In genomic region chr3:103712320-103713008, GRCh38 we compare ENCODE assay signal across 16 cellular contexts.
DNase-seq lines count a peak whose midpoint lies in the region; ATAC-seq and TF ChIP-seq lines count a peak whose summit lies in the region.
"Had no signal": no experiment of that assay in that cellular context is flagged by ENCODE, and none has a peak within 500 bp of the region (broad histone marks: within the 10 kb centered on the region; RNA-seq: fewer than 3 reads in every experiment).

No MANE protein-coding gene starts in this region.

- peak overlapping the region; percentile 20; the same call in 1 of the 2 replicates for H3K4me2 ChIP-seq in HCT116 (ENCODE audit: low read length)

- no peaks in the 10 kb centered on the region for H3K27me3 ChIP-seq in HCT116 (ENCODE audit: insufficient read depth, low read length)
- no peaks in the 10 kb centered on the region for H3K27me3 ChIP-seq in RWPE2 (ENCODE audit: insufficient read depth, poor library complexity, severe bottlenecking)
- H3K27me3 ChIP-seq in upper lobe of left lung: no peaks in the 10 kb centered on the region
- H3K27me3 ChIP-seq: MG63, testis had no signal

- TF ChIP-seq RAD21 in HCT116 (IDR thresholded peaks at IDR 0.05; ENCODE audit: low read depth): no peak

- no peaks in the 10 kb centered on the region for H3K79me2 ChIP-seq in HCT116 (ENCODE audit: insufficient read depth, low read length)

- TF ChIP-seq EP300 in upper lobe of left lung (IDR thresholded peaks at IDR 0.05): no peak

- DNase-seq in HCT116 (ENCODE audit: low read depth, low spot score) (peak; percentile 21), RWPE2 (ENCODE audit: low spot score) (no peak), epithelial cell of prostate (ENCODE audit: low read depth, low spot score) (peak; percentile 43), retinal pigment epithelial cell (ENCODE audit: low read depth) (peak; percentile 21), NCI-H82 treated with DMSO at 0.1 percent for 48 hours (lab: John Stamatoyannopoulos, UW; ENCODE audit: unreplicated experiment) (no peak), upper lobe of left lung (no peak)
- no peak for DNase-seq in activated CD4-positive, alpha-beta T cell treated with anti-CD3 and anti-CD28 coated beads for 1 hour
- DNase-seq: activated B cell treated with CpG ODN at 0.5 μM for 24 hours; activated CD8-positive, alpha-beta memory T cell treated with anti-CD3 and anti-CD28 coated beads, Interleukin-2, amount 10 ng/mL, durations not matched to agents 7 days and 5 days; activated naive CD4-positive, alpha-beta T cell treated with anti-CD3 and anti-CD28 coated beads, Interleukin-2, amount 10 ng/mL, durations not matched to agents 7 days and 5 days; C1 segment of cervical spinal cord; HFFc6; MG63; naive B cell; testis had no signal

- TF ChIP-seq POLR2A in HCT116 (IDR thresholded peaks at IDR 0.05; ENCODE audit: borderline replicate concordance, extremely low read depth, insufficient read depth, insufficient read length) (no peak), upper lobe of left lung (IDR thresholded peaks at IDR 0.05) (no peak)

- H3K4me1 ChIP-seq in HCT116 (ENCODE audit: control insufficient read depth in 1 of 2, insufficient read depth in 2 of 2, low read length in 2 of 2) (peaks cover 0 to 12% of the 10 kb centered on the region in 2 experiments; a peak in 2 of 4 replicates), RWPE2 (ENCODE audit: insufficient read depth, poor library complexity, severe bottlenecking) (peaks cover 17% of the 10 kb centered on the region), upper lobe of left lung (no peaks in the 10 kb centered on the region)
- H3K4me1 ChIP-seq: testis had no signal

- H3K36me3 ChIP-seq in HCT116 (ENCODE audit: control insufficient read depth in 1 of 2, insufficient read depth in 2 of 2, low read length in 2 of 2) (no peaks in the 10 kb centered on the region), RWPE2 (ENCODE audit: low read depth) (peaks cover 4% of the 10 kb centered on the region; the same call in 1 of the 2 replicates), upper lobe of left lung (no peaks in the 10 kb centered on the region)
- H3K36me3 ChIP-seq: MG63 had no signal

- ATAC-seq in HCT116 (peak; percentile 47; the same call in 1 of the 2 replicates), RWPE2 (ENCODE audit: low read depth) (peak; percentile 99), HG03097 (IDR thresholded peaks at IDR 0.05; ENCODE audit: low FRiP score, unreplicated experiment) (no peak), upper lobe of left lung (ENCODE audit: low FRiP score in 2 of 2) (no peak)
- ATAC-seq: activated CD8-positive, alpha-beta memory T cell treated with anti-CD3 and anti-CD28 coated beads, Interleukin-2, amount 10 ng/mL, durations not matched to agents 7 days and 5 days had no signal

- intact Hi-C loops in HCT116 (cut with micrococcal nuclease): no loop called here

- H3K9me2 ChIP-seq in HCT116 (ENCODE audit: insufficient read depth): no peaks in the 10 kb centered on the region

- no peak overlapping the region for H3K9ac ChIP-seq in HCT116 (ENCODE audit: low read length)

- no TSS peak for BruUV-seq in HCT116 (replicated peaks; lab: Mats Ljungman, UMichigan)

- H3K4me3 ChIP-seq in HCT116 (replicated peaks in 1 of 2; ENCODE audit: low read depth in 1 of 2, low read length in 2 of 2) (no peak overlapping the region), RWPE2 (ENCODE audit: severe bottlenecking) (no peak overlapping the region), retinal pigment epithelial cell (ENCODE audit: low read length) (no peak overlapping the region), upper lobe of left lung (no peak overlapping the region)
- H3K4me3 ChIP-seq: MG63, testis had no signal

- H4K20me1 ChIP-seq in HCT116 (ENCODE audit: insufficient read depth): no peaks in the 10 kb centered on the region

- POLR2A ChIA-PET in HCT116 (lab: Charles Lee): interaction anchor here (0.7 kb wide), 1 partner anchor 365 kb away, joined by 3 read pairs; no protein-coding TSS in a partner anchor

- CTCF ChIA-PET in HCT116 (lab: Charles Lee): no interaction called here

- TF ChIP-seq CTCF in HCT116 (IDR thresholded peaks at IDR 0.05 in 2 of 3, conservative IDR thresholded peaks at IDR 0.05 in 1 of 3; ENCODE audit: borderline replicate concordance in 1 of 3, insufficient read depth in 1 of 3, low read depth in 2 of 3, low read length in 2 of 3) (no peak), RWPE2 (IDR thresholded peaks at IDR 0.05; ENCODE audit: poor library complexity, severe bottlenecking) (no peak), retinal pigment epithelial cell (conservative IDR thresholded peaks at IDR 0.05; ENCODE audit: low read depth, low read length) (no peak), upper lobe of left lung (IDR thresholded peaks at IDR 0.05) (no peak)

- RAD21 ChIA-PET in HCT116 (lab: Charles Lee; ENCODE audit: low non-redundant PET in 1 of 2, low total read pairs in 2 of 2, uncharacterized antibody in 2 of 2, unreplicated experiment in 2 of 2): no interaction called here

- no peak overlapping the region for H3K27ac ChIP-seq in HCT116 (ENCODE audit: low read depth, low read length)
- H3K27ac ChIP-seq in RWPE2 (ENCODE audit: poor library complexity, severe bottlenecking): peak overlapping the region; percentile 87
- peak overlapping the region; percentile 79 for H3K27ac ChIP-seq in epithelial cell of prostate
- no peak overlapping the region for H3K27ac ChIP-seq in upper lobe of left lung
- H3K27ac ChIP-seq: testis had no signal

- WGBS in upper lobe of left lung, 2 donors: 54 to 59% methylated on average over 1 of the region's 1 CpG

- H2AFZ ChIP-seq in HCT116 (ENCODE audit: low read depth, low read length, poor library complexity, severe bottlenecking): peak overlapping the region; percentile 83

- H3K9me3 ChIP-seq in HCT116 (ENCODE audit: control insufficient read depth in 1 of 2, insufficient read depth in 1 of 2, low read depth in 1 of 2, low read length in 2 of 2): no peaks in the 10 kb centered on the region
- H3K9me3 ChIP-seq in RWPE2 (ENCODE audit: severe bottlenecking): no peaks in the 10 kb centered on the region
- H3K9me3 ChIP-seq in upper lobe of left lung: no peaks in the 10 kb centered on the region
- H3K9me3 ChIP-seq: MG63, testis had no signal

TF ChIP-seq in HCT116, 20 proteins besides CTCF, POLR2A, EP300 and RAD21:
- TF ChIP-seq SIN3A (IDR thresholded peaks at IDR 0.05; ENCODE audit: low read depth): no peak
- 0 out of 2 replicates have a peak, but pooled peaks have one; percentile 29 for TF ChIP-seq CBX3 (IDR thresholded peaks at IDR 0.05; ENCODE audit: low read depth)
- peak; percentile 72 for TF ChIP-seq FOSL1 (IDR thresholded peaks at IDR 0.05; ENCODE audit: low read depth)
- peak; percentile 41; the same call in 1 of the 2 replicates for TF ChIP-seq SP1 (IDR thresholded peaks at IDR 0.05; ENCODE audit: low read depth)
- TF ChIP-seq JUND (IDR thresholded peaks at IDR 0.05): peak; percentile 54

Comparison
In these comparisons a context has a peak if more than half of its experiments do, and no peak if none do; other contexts are left out.
1. ATAC-seq: peak in HCT116 (single experiment) and RWPE2 (single experiment); none in HG03097 (single experiment) and upper lobe of left lung (0 of 2).
2. DNase-seq: peak in HCT116 (single experiment), epithelial cell of prostate (single experiment) and retinal pigment epithelial cell (single experiment); none in RWPE2 (single experiment), NCI-H82 treated with DMSO at 0.1 percent for 48 hours (single experiment), upper lobe of left lung (0 of 2) and activated CD4-positive, alpha-beta T cell treated with anti-CD3 and anti-CD28 coated beads for 1 hour (single experiment).
3. H3K27ac ChIP-seq: peak in RWPE2 (single experiment) and epithelial cell of prostate (single experiment); none in HCT116 (single experiment) and upper lobe of left lung (0 of 4).